ENCODE assay signal across 8 cellular contexts in the genomic region with DNA sequence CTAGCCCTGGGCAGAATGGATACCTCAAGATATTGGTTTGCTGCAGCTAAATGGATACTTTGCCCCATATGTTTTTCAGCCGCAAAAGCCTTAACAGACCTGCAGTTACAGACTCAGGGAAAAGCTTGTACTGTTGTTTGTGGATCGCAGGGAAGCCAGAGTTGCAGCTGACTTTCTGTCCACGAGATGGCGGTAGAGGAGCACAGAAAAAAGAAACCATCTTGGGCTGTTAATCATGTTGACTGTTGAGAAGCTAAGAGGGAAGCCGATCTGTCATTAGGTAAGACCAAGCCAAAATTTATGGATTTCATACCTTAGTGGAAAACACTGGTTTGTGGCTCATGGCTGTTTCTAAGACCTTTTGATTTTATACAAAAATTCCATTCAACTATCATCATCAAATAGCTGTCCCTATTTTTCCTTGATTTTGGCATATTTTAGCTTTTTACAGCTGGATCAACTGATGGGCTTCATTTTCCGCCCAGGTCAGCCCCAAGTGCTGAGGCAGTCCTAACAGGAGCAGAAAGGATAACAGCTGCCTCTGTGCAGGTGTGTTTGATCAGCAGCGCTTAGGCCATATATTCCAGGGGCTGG.
A peak's percentile ranks its signal among the peaks of the same experiment; 100 is the strongest.
DNase-seq lines count a peak whose midpoint lies in the region; ATAC-seq and TF ChIP-seq lines count a peak whose summit lies in the region.

No MANE protein-coding gene starts in this region.

- peaks cover 28% of the 10 kb centered on the region for H3K27me3 Mint-ChIP-seq in activated T-cell treated with anti-CD3 and anti-CD28 coated beads, Interleukin-2, amount 50 U/mL, for 72 hours (ENCODE audit: low read depth)

- no peaks in the 10 kb centered on the region for H3K36me3 Mint-ChIP-seq in activated T-cell treated with anti-CD3 and anti-CD28 coated beads, Interleukin-2, amount 50 U/mL, for 72 hours (ENCODE audit: insufficient read depth in 2 of 2)

- H3K27ac Mint-ChIP-seq in activated T-cell treated with anti-CD3 and anti-CD28 coated beads, Interleukin-2, amount 50 U/mL, for 72 hours: no peak overlapping the region

- TF ChIP-seq CTCF in LNCAP (IDR thresholded peaks at IDR 0.05) (peak; percentile 95), foreskin fibroblast (IDR thresholded peaks at IDR 0.05; ENCODE audit: low read depth, low read length) (peak; percentile 97), testis (IDR thresholded peaks at IDR 0.05) (peak; percentile 86 to 95 (median 94))

- no peaks in the 10 kb centered on the region for H3K36me3 ChIP-seq in testis (ENCODE audit: low read depth, missing control alignments)

- H3K27ac ChIP-seq in testis: no peak overlapping the region

- peaks cover 31% of the 10 kb centered on the region for H3K4me1 Mint-ChIP-seq in activated T-cell treated with anti-CD3 and anti-CD28 coated beads, Interleukin-2, amount 50 U/mL, for 72 hours (ENCODE audit: low read depth)

- TF ChIP-seq POLR2A in testis (IDR thresholded peaks at IDR 0.05): no peak

- H3K4me3 Mint-ChIP-seq in activated T-cell treated with anti-CD3 and anti-CD28 coated beads, Interleukin-2, amount 50 U/mL, for 72 hours: no peak overlapping the region

- no peaks in the 10 kb centered on the region for H3K9me3 ChIP-seq in testis

- H3K4me3 ChIP-seq in foreskin fibroblast (ENCODE audit: low read depth in 1 of 2, low read length in 2 of 2): no peak overlapping the region
- H3K4me3 ChIP-seq in testis: no peak overlapping the region

- ATAC-seq in GM21576 (IDR thresholded peaks at IDR 0.05; ENCODE audit: unreplicated experiment): peak; percentile 43
- peak; percentile 64 to 76 for ATAC-seq in activated T-cell treated with anti-CD3 and anti-CD28 coated beads, Interleukin-2, amount 50 U/mL, for 72 hours (replicated peaks in 1 of 2)

- H3K4me1 ChIP-seq in testis: peaks cover 4% of the 10 kb centered on the region

- DNase-seq in DMS114 treated with DMSO at 0.1 percent for 48 hours (lab: John Stamatoyannopoulos, UW; ENCODE audit: unreplicated experiment) (peak; percentile 69), RPMI7951 (ENCODE audit: low read depth) (peak; percentile 71), foreskin fibroblast (peak; percentile 52 to 86), occipital lobe (lab: John Stamatoyannopoulos, UW) (peak; percentile 75), testis (peak; percentile 89)
- peak; percentile 73 to 81 for DNase-seq in activated T-cell treated with anti-CD3 and anti-CD28 coated beads, Interleukin-2, amount 50 U/mL, for 72 hours

- intact Hi-C loops in testis (cut with DNase I; ENCODE audit: low total_unique reads): loop anchor here (10.0 kb wide), 2 partner anchors 414 to 524 kb away; no protein-coding TSS in a partner anchor

- WGBS in testis, 2 donors: 15 to 21% methylated on average over 7 of the region's 7 CpGs

- no peaks in the 10 kb centered on the region for H3K9me3 Mint-ChIP-seq in activated T-cell treated with anti-CD3 and anti-CD28 coated beads, Interleukin-2, amount 50 U/mL, for 72 hours

- no peaks in the 10 kb centered on the region for H3K27me3 ChIP-seq in testis
